ENCODE assay signal across 16 cellular contexts in genomic region chr18:13178976-13179375, GRCh38. TPM values are rescaled to one million over a fixed set of nuclear protein-coding genes. Genes with fewer than 3 reads are reported as not detected.
DNase-seq lines count a peak whose midpoint lies in the region; ATAC-seq, FAIRE-seq and TF ChIP-seq lines count a peak whose summit lies in the region.
"Had no signal": no experiment of that assay in that cellular context is flagged by ENCODE, and none has a peak within 500 bp of the region (broad histone marks: within the 10 kb centered on the region; RNA-seq: fewer than 3 reads in every experiment).

No MANE protein-coding gene starts in this region.

- no peak for TF ChIP-seq POLR2A in GM12891 (IDR thresholded peaks at IDR 0.05; ENCODE audit: low read depth, low read length)

- no peak overlapping the region for H3K27ac Mint-ChIP-seq in T-helper 2 cell treated with Interferon-gamma antibody and Interleukin-4, amounts not matched to agents 5 μg/mL and 100 μg/mL, for 36 hours
- H3K27ac Mint-ChIP-seq: activated naive CD8-positive, alpha-beta T cell had no signal

- H3K4me3 ChIP-seq in right cardiac atrium (ENCODE audit: low read length): no peak overlapping the region
- H3K4me3 ChIP-seq: BLaER1, gastrocnemius medialis, PC-9 had no signal

- DNase-seq in stimulated activated CD4-positive, alpha-beta T cell treated with anti-CD3 and anti-CD28 coated beads, TNF-alpha, amount 100 ng/mL, for 48 hours (ENCODE audit: low read depth in 3 of 3): peak in 2 of 3 donors; percentile 6 to 32
- DNase-seq in stimulated activated CD4-positive, alpha-beta T cell treated with anti-CD3 and anti-CD28 coated beads, Interleukin-2, amount 100 ng/mL, for 48 hours: no peak
- DNase-seq in T-helper 2 cell treated with Interferon-gamma antibody and Interleukin-4, amounts not matched to agents 5 μg/mL and 100 μg/mL, for 36 hours (ENCODE audit: low spot score): peak; percentile 62
- DNase-seq in glomerular visceral epithelial cell (ENCODE audit: extremely low spot score) (peak; percentile 5), cortex of kidney (lab: John Stamatoyannopoulos, UW) (no peak), GM12891 (ENCODE audit: insufficient read length, low spot score) (no peak), right cardiac atrium (no peak)
- DNase-seq: gastrocnemius medialis, NCI-H146, nucleus accumbens, PC-9 had no signal

- no peaks in the 10 kb centered on the region for H3K36me3 Mint-ChIP-seq in T-helper 2 cell treated with Interferon-gamma antibody and Interleukin-4, amounts not matched to agents 5 μg/mL and 100 μg/mL, for 36 hours (ENCODE audit: low read depth)
- H3K36me3 Mint-ChIP-seq: activated naive CD8-positive, alpha-beta T cell had no signal

- no peak for ATAC-seq in right cardiac atrium
- ATAC-seq: gastrocnemius medialis had no signal

- 89% methylated on average over 4 of the region's 4 CpGs for WGBS in right cardiac atrium

- no peak for FAIRE-seq in GM12891 (lab: Jason Lieb, UNC)
- FAIRE-seq: endometrium had no signal

- peaks cover 24% of the 10 kb centered on the region for H3K4me1 Mint-ChIP-seq in T-helper 2 cell treated with Interferon-gamma antibody and Interleukin-4, amounts not matched to agents 5 μg/mL and 100 μg/mL, for 36 hours (ENCODE audit: low read depth)

- peaks cover 13% of the 10 kb centered on the region for H3K27me3 Mint-ChIP-seq in T-helper 2 cell treated with Interferon-gamma antibody and Interleukin-4, amounts not matched to agents 5 μg/mL and 100 μg/mL, for 36 hours (ENCODE audit: low read depth)
- H3K27me3 Mint-ChIP-seq: activated naive CD8-positive, alpha-beta T cell had no signal

- no peaks in the 10 kb centered on the region for H3K27me3 ChIP-seq in right cardiac atrium (ENCODE audit: control insufficient read depth, insufficient read depth)
- H3K27me3 ChIP-seq: BLaER1, gastrocnemius medialis had no signal

- H3K9me3 Mint-ChIP-seq in T-helper 2 cell treated with Interferon-gamma antibody and Interleukin-4, amounts not matched to agents 5 μg/mL and 100 μg/mL, for 36 hours: no peaks in the 10 kb centered on the region
- H3K9me3 Mint-ChIP-seq: central memory CD8-positive, alpha-beta T cell had no signal

- H3K4me1 ChIP-seq in right cardiac atrium (ENCODE audit: control insufficient read depth, insufficient read depth, low read length): no peaks in the 10 kb centered on the region
- H3K4me1 ChIP-seq: gastrocnemius medialis had no signal

- H3K9me3 ChIP-seq in right cardiac atrium (ENCODE audit: control insufficient read depth, low read length): no peaks in the 10 kb centered on the region
- H3K9me3 ChIP-seq: BLaER1, gastrocnemius medialis had no signal

- intact Hi-C loops in right cardiac atrium (cut with DNase I): no loop called here

- H3K4me3 Mint-ChIP-seq in T-helper 2 cell treated with Interferon-gamma antibody and Interleukin-4, amounts not matched to agents 5 μg/mL and 100 μg/mL, for 36 hours: no peak overlapping the region
- H3K4me3 Mint-ChIP-seq: activated naive CD8-positive, alpha-beta T cell; central memory CD8-positive, alpha-beta T cell had no signal

- no peak overlapping the region for H3K27ac ChIP-seq in right cardiac atrium (ENCODE audit: low read length)
- H3K27ac ChIP-seq: BLaER1, gastrocnemius medialis, PC-9 had no signal

TF ChIP-seq in GM12891, 5 proteins besides CTCF, POLR2A, EP300 and RAD21:
- TF ChIP-seq SPI1 (IDR thresholded peaks at IDR 0.05; ENCODE audit: low read depth, low read length) (no peak), TAF1 (IDR thresholded peaks at IDR 0.05; ENCODE audit: low read depth, low read length) (no peak), PAX5 (IDR thresholded peaks at IDR 0.05; ENCODE audit: insufficient read depth, low read length, severe bottlenecking) (no peak), POU2F2 (IDR thresholded peaks at IDR 0.05; ENCODE audit: low read depth, low read length) (no peak), POLR2AphosphoS5 (IDR thresholded peaks at IDR 0.05; ENCODE audit: low read depth, low read length) (no peak)

RNA-seq across cellular contexts. Expression of gene LDLRAD4, which starts 39.6 kb away (rescaled TPM):
- polyA plus RNA-seq in GM12891 (2012; ENCODE audit: low read depth, missing spikeins): 31.0 TPM
- 100 to 1,000 TPM in 1 of 4 donors, 10 to 100 TPM in 3; 46.6 to 159 (median 70.0) TPM for total RNA-seq in right cardiac atrium
- polyA plus RNA-seq in right cardiac atrium: 25.7 TPM
- total RNA-seq: NCI-H460 had no signal

Comparison
In these comparisons a context has a peak if more than half of its experiments do, and no peak if none do; other contexts are left out.
1. DNase-seq: peak in stimulated activated CD4-positive, alpha-beta T cell treated with anti-CD3 and anti-CD28 coated beads, TNF-alpha, amount 100 ng/mL, for 48 hours (2 of 3), T-helper 2 cell treated with Interferon-gamma antibody and Interleukin-4, amounts not matched to agents 5 μg/mL and 100 μg/mL, for 36 hours (single experiment) and glomerular visceral epithelial cell (single experiment); none in stimulated activated CD4-positive, alpha-beta T cell treated with anti-CD3 and anti-CD28 coated beads, Interleukin-2, amount 100 ng/mL, for 48 hours (0 of 2), cortex of kidney (single experiment), GM12891 (single experiment) and right cardiac atrium (0 of 3).